1 cellular context compared by ENCODE assay signal in the genomic region with DNA sequence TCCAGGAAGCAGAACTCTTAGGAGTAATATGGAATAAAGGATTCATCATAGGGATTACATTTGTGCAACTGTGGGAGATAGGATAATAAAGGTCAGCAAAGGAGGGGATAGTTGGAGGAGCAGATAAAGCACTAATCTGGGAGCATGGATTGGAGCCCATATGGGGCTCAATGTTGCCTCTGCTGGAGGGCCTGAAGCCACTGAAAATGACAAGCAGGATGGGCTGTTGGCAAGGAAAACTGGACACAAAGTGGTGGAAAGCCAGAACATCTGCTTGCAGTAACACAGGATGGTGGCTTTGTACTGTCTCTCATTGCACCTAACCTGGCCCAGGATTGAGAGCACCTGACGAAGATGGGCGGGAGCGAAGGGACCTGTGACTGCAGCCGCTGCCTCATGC.
TF ChIP-seq lines count a peak whose summit lies in the region.

No MANE protein-coding gene starts in this region.

TF ChIP-seq in K562, 482 proteins besides CTCF, POLR2A, EP300 and RAD21:
- TF ChIP-seq ZNF79 (CRISPR knock-in tag; IDR thresholded peaks at IDR 0.05; ENCODE audit: low read depth), result no peak
- TF ChIP-seq CBFA2T3 (IDR thresholded peaks at IDR 0.05), result 0 out of 2 replicates have a peak, but pooled peaks have one; percentile 18
